31 cellular contexts compared by ENCODE assay signal in genomic region chr14:76490735-76491134, GRCh38.
DNase-seq lines count a peak whose midpoint lies in the region; ATAC-seq and TF ChIP-seq lines count a peak whose summit lies in the region.
"Had no signal": no experiment of that assay in that cellular context is flagged by ENCODE, and none has a peak within 500 bp of the region (broad histone marks: within the 10 kb centered on the region; RNA-seq: fewer than 3 reads in every experiment).

No MANE protein-coding gene starts in this region.

- H3K27ac ChIP-seq in SJCRH30, result peak overlapping the region; percentile 43; the same call in 1 of the 2 replicates
- no peak overlapping the region for H3K27ac ChIP-seq in neuronal stem cell (replicated peaks; ENCODE audit: low read length)
- H3K27ac ChIP-seq: BLaER1, esophagus squamous epithelium, foreskin keratinocyte, GM23248, heart right ventricle, Peyer's patch had no signal

- H2BK12ac ChIP-seq in neuronal stem cell (ENCODE audit: low read length), result no peak overlapping the region

- no peak overlapping the region for H3K27ac Mint-ChIP-seq in CD14-positive monocyte
- H3K27ac Mint-ChIP-seq: activated CD8-positive, alpha-beta T cell treated with anti-CD3 and anti-CD28 coated beads for 36 hours; activated naive CD4-positive, alpha-beta T cell treated with anti-CD3 and anti-CD28 coated beads for 36 hours; dendritic cell treated with granulocyte-macrophage colony-stimulating factor and Interleukin-4, amounts not matched to agents 40 ng/mL and 50 ng/mL, for 4 days; HFFc6; mesothelial cell of epicardium; naive B cell; stimulated activated effector memory CD8-positive, alpha-beta T cell treated with anti-CD3 and anti-CD28 coated beads, Interleukin-12 subunit alpha, Interleukin-12 subunit beta, amount 100 ng/mL, for 72 hours; T-helper 2 cell treated with Interferon-gamma antibody and Interleukin-4, amounts not matched to agents 5 μg/mL and 100 μg/mL, for 36 hours had no signal

- H3K79me1 ChIP-seq in neuronal stem cell (ENCODE audit: low read depth, low read length), result no peaks in the 10 kb centered on the region

- no peak overlapping the region for H4K8ac ChIP-seq in neuronal stem cell (ENCODE audit: low read depth, low read length)

- no peak overlapping the region for H3K4me2 ChIP-seq in neuronal stem cell (ENCODE audit: insufficient read depth, low read length, poor library complexity, severe bottlenecking)
- H3K4me2 ChIP-seq: BLaER1 had no signal

- DNase-seq in GM13977 (ENCODE audit: low spot score) (peak; percentile 47), H7 (peak; percentile 56), SJCRH30 (peak; percentile 79 to 83), neuronal stem cell (ENCODE audit: low spot score) (peak; percentile 11), CD14-positive monocyte (ENCODE audit: low spot score) (no peak)
- DNase-seq: activated CD8-positive, alpha-beta T cell treated with anti-CD3 and anti-CD28 coated beads for 36 hours; activated naive CD4-positive, alpha-beta T cell treated with anti-CD3 and anti-CD28 coated beads for 36 hours; COR-L47; DMS79; esophagus squamous epithelium; foreskin keratinocyte; GM23248; heart right ventricle; HFFc6; kidney; naive B cell; NCI-H1694; NCI-H524 treated with DMSO at 0.1 percent for 48 hours; occipital lobe; Peyer's patch; SHP77 treated with DMSO at 0.1 percent for 48 hours; stimulated activated CD4-positive, alpha-beta T cell treated with anti-CD3 and anti-CD28 coated beads, Interleukin-15, amount 100 ng/mL, for 24 hours; stimulated activated CD4-positive, alpha-beta T cell treated with anti-CD3 and anti-CD28 coated beads, Interleukin-4, amount 100 ng/mL, for 4 hours; trophoblast cell had no signal

- H3K4me1 Mint-ChIP-seq in CD14-positive monocyte, result no peaks in the 10 kb centered on the region
- H3K4me1 Mint-ChIP-seq: naive B cell; stimulated activated effector memory CD8-positive, alpha-beta T cell treated with anti-CD3 and anti-CD28 coated beads, Interleukin-12 subunit alpha, Interleukin-12 subunit beta, amount 100 ng/mL, for 72 hours had no signal

- WGBS in neuronal stem cell (ENCODE audit: extremely low coverage in 2 of 2, insufficient read length in 2 of 2, insufficient replicate concordance in 1 of 2), 2 donors, result no CpG with 5 or more reads among the region's 10 CpGs

- no peak overlapping the region for H3K9ac ChIP-seq in neuronal stem cell (ENCODE audit: low read depth, low read length, poor library complexity)
- H3K9ac ChIP-seq: BLaER1, GM23248 had no signal

- no peak overlapping the region for H2BK120ac ChIP-seq in neuronal stem cell (ENCODE audit: low read depth, low read length)

- no peak overlapping the region for H3K4ac ChIP-seq in neuronal stem cell (ENCODE audit: low read length)

- intact Hi-C loops in CD14-positive monocyte (cut with micrococcal nuclease), result no loop called here

- in situ Hi-C loops in GM13977 (cut with MboI; ENCODE audit: low pct_unique_long_range_greater_than_20kb, low sequenced_read_pairs, unreplicated experiment), result no loop called here

- no peak overlapping the region for H3K4me3 ChIP-seq in H7 (ENCODE audit: insufficient read depth, low read depth, low read length)
- H3K4me3 ChIP-seq in SJCRH30, result no peak overlapping the region
- no peak overlapping the region for H3K4me3 ChIP-seq in neuronal stem cell (ENCODE audit: low read length in 2 of 2)
- H3K4me3 ChIP-seq: BLaER1, esophagus squamous epithelium, GM23248, heart right ventricle, Peyer's patch had no signal

- H4K91ac ChIP-seq in neuronal stem cell (ENCODE audit: low read depth, low read length, poor library complexity), result no peak overlapping the region

- TF ChIP-seq CTCF in GM13977 (IDR thresholded peaks at IDR 0.05; ENCODE audit: extremely low read depth, insufficient read depth, missing control alignments) (no peak), CD14-positive monocyte (IDR thresholded peaks at IDR 0.05) (no peak)

- H2AFZ ChIP-seq in neuronal stem cell (ENCODE audit: low read length), result no peak overlapping the region
- H2AFZ ChIP-seq: GM23248 had no signal

- H3K9me3 ChIP-seq in SJCRH30 (replicated peaks) (no peaks in the 10 kb centered on the region), neuronal stem cell (replicated peaks in 1 of 2; ENCODE audit: control insufficient read depth in 2 of 2, insufficient read depth in 1 of 2, low read depth in 1 of 2, low read length in 2 of 2) (no peaks in the 10 kb centered on the region)
- H3K9me3 ChIP-seq: BLaER1, esophagus squamous epithelium, heart right ventricle, Peyer's patch had no signal

- no peak overlapping the region for H3K14ac ChIP-seq in neuronal stem cell (ENCODE audit: low read length)

- H3K9me3 Mint-ChIP-seq in CD14-positive monocyte, result no peaks in the 10 kb centered on the region
- H3K9me3 Mint-ChIP-seq: activated CD8-positive, alpha-beta T cell treated with anti-CD3 and anti-CD28 coated beads for 36 hours; activated naive CD4-positive, alpha-beta T cell treated with anti-CD3 and anti-CD28 coated beads for 36 hours; dendritic cell treated with granulocyte-macrophage colony-stimulating factor and Interleukin-4, amounts not matched to agents 40 ng/mL and 50 ng/mL, for 4 days; HFFc6; mesothelial cell of epicardium; naive B cell; stimulated activated effector memory CD8-positive, alpha-beta T cell treated with anti-CD3 and anti-CD28 coated beads, Interleukin-12 subunit alpha, Interleukin-12 subunit beta, amount 100 ng/mL, for 72 hours; T-helper 2 cell treated with Interferon-gamma antibody and Interleukin-4, amounts not matched to agents 5 μg/mL and 100 μg/mL, for 36 hours had no signal

- ATAC-seq in HG02938 (IDR thresholded peaks at IDR 0.05; ENCODE audit: unreplicated experiment) (no peak), GM18909 (IDR thresholded peaks at IDR 0.05; ENCODE audit: poor library complexity, unreplicated experiment) (no peak)
- ATAC-seq: activated CD8-positive, alpha-beta T cell treated with anti-CD3 and anti-CD28 coated beads for 36 hours; foreskin keratinocyte; heart right ventricle; stimulated activated effector memory CD8-positive, alpha-beta T cell treated with anti-CD3 and anti-CD28 coated beads, Interleukin-12 subunit alpha, Interleukin-12 subunit beta, amount 100 ng/mL, for 72 hours had no signal

- H2AK5ac ChIP-seq in neuronal stem cell (ENCODE audit: low read depth, low read length), result no peak overlapping the region

- no peaks in the 10 kb centered on the region for H3K36me3 Mint-ChIP-seq in CD14-positive monocyte
- H3K36me3 Mint-ChIP-seq: mesothelial cell of epicardium; naive B cell; stimulated activated effector memory CD8-positive, alpha-beta T cell treated with anti-CD3 and anti-CD28 coated beads, Interleukin-12 subunit alpha, Interleukin-12 subunit beta, amount 100 ng/mL, for 72 hours had no signal

- H3K27me3 ChIP-seq in H7 (ENCODE audit: control insufficient read depth, insufficient read depth, low read length) (no peaks in the 10 kb centered on the region), SJCRH30 (no peaks in the 10 kb centered on the region), neuronal stem cell (ENCODE audit: control insufficient read depth in 3 of 3, insufficient read depth in 3 of 3, low read depth in 1 of 3, low read length in 3 of 3) (no peaks in the 10 kb centered on the region)
- H3K27me3 ChIP-seq: BLaER1, heart right ventricle, Peyer's patch had no signal

- H3K4me1 ChIP-seq in SJCRH30, result peaks cover 38% of the 10 kb centered on the region
- peaks cover 0 to 15% of the 10 kb centered on the region in 2 donors for H3K4me1 ChIP-seq in neuronal stem cell (ENCODE audit: control insufficient read depth in 2 of 2, insufficient read depth in 1 of 2, low read depth in 1 of 2, low read length in 2 of 2)
- H3K4me1 ChIP-seq: BLaER1, esophagus squamous epithelium, foreskin keratinocyte, heart right ventricle, Peyer's patch had no signal

- no peak overlapping the region for H3K18ac ChIP-seq in neuronal stem cell (ENCODE audit: low read length)

- H2BK15ac ChIP-seq in neuronal stem cell (ENCODE audit: low read length), result no peak overlapping the region

- H3K23ac ChIP-seq in neuronal stem cell (ENCODE audit: low read depth, low read length, poor library complexity), result no peak overlapping the region

- no peak overlapping the region for H3K4me3 Mint-ChIP-seq in CD14-positive monocyte
- H3K4me3 Mint-ChIP-seq: activated CD8-positive, alpha-beta T cell treated with anti-CD3 and anti-CD28 coated beads for 36 hours; activated naive CD4-positive, alpha-beta T cell treated with anti-CD3 and anti-CD28 coated beads for 36 hours; dendritic cell treated with granulocyte-macrophage colony-stimulating factor and Interleukin-4, amounts not matched to agents 40 ng/mL and 50 ng/mL, for 4 days; HFFc6; mesothelial cell of epicardium; naive B cell; stimulated activated effector memory CD8-positive, alpha-beta T cell treated with anti-CD3 and anti-CD28 coated beads, Interleukin-12 subunit alpha, Interleukin-12 subunit beta, amount 100 ng/mL, for 72 hours; T-helper 2 cell treated with Interferon-gamma antibody and Interleukin-4, amounts not matched to agents 5 μg/mL and 100 μg/mL, for 36 hours had no signal

- H2BK5ac ChIP-seq in neuronal stem cell (ENCODE audit: low read length), result no peak overlapping the region

- no peaks in the 10 kb centered on the region for H3K36me3 ChIP-seq in H7 (replicated peaks; ENCODE audit: control insufficient read depth, insufficient read depth, low read length)
- H3K36me3 ChIP-seq in SJCRH30, result no peaks in the 10 kb centered on the region
- H3K36me3 ChIP-seq in neuronal stem cell (replicated peaks in 1 of 2; ENCODE audit: control insufficient read depth in 2 of 2, insufficient read depth in 2 of 2, low read length in 2 of 2), result no peaks in the 10 kb centered on the region
- H3K36me3 ChIP-seq: BLaER1, esophagus squamous epithelium, Peyer's patch had no signal

- H3K27me3 Mint-ChIP-seq in CD14-positive monocyte (ENCODE audit: low read depth in 3 of 3), result peaks cover 1 to 5% (median 1%) of the 10 kb centered on the region in 3 donors
- H3K27me3 Mint-ChIP-seq: activated CD8-positive, alpha-beta T cell treated with anti-CD3 and anti-CD28 coated beads for 36 hours had no signal
